In genomic region chr1:182426442-182427430, GRCh38 we compare ENCODE assay signal across 18 cellular contexts. TPM values are rescaled to one million over a fixed set of nuclear protein-coding genes. Genes with fewer than 3 reads are reported as not detected.
DNase-seq lines count a peak whose midpoint lies in the region; ATAC-seq and TF ChIP-seq lines count a peak whose summit lies in the region.
"Had no signal": no experiment of that assay in that cellular context is flagged by ENCODE, and none has a peak within 500 bp of the region (broad histone marks: within the 10 kb centered on the region; RNA-seq: fewer than 3 reads in every experiment).

No MANE protein-coding gene starts in this region.

- intact Hi-C loops in upper lobe of right lung (cut with DNase I) = no loop called here

- H3K9me3 ChIP-seq in upper lobe of right lung = no peaks in the 10 kb centered on the region
- H3K9me3 ChIP-seq: breast epithelium, esophagus squamous epithelium, transverse colon had no signal

- DNase-seq in stimulated activated naive CD8-positive, alpha-beta T cell treated with anti-CD3 and anti-CD28 coated beads, Interleukin-15, amount 100 ng/mL, for 72 hours = no peak
- no peak for DNase-seq in stimulated activated naive CD8-positive, alpha-beta T cell treated with anti-CD3 and anti-CD28 coated beads, Interleukin-15, Interleukin-2, amounts not matched to agents 100 U/mL and 50 U/mL, for 24 hours
- DNase-seq in cerebellar nuclear complex (lab: John Stamatoyannopoulos, UW) (no peak), NCI-H1048 (lab: John Stamatoyannopoulos, UW) (no peak), upper lobe of right lung (no peak)
- no peak for DNase-seq in central memory CD4-positive, alpha-beta T cell
- DNase-seq: activated T-cell treated with anti-CD3 and anti-CD28 coated beads, Interleukin-2, amount 50 U/mL, for 1 hour; DMS79; esophagus squamous epithelium; NCI-H1417; PC-9; T-helper 17 cell; transverse colon had no signal

- H3K36me3 ChIP-seq in upper lobe of right lung = no peaks in the 10 kb centered on the region
- H3K36me3 ChIP-seq: breast epithelium, esophagus squamous epithelium, transverse colon had no signal

- no peaks in the 10 kb centered on the region for H3K27me3 Mint-ChIP-seq in stimulated activated naive CD8-positive, alpha-beta T cell treated with anti-CD3 and anti-CD28 coated beads, Interleukin-15, amount 100 ng/mL, for 72 hours

- H3K4me3 ChIP-seq in upper lobe of right lung = no peak overlapping the region
- H3K4me3 ChIP-seq: breast epithelium, esophagus squamous epithelium, PC-9, transverse colon had no signal

- peaks cover 32% of the 10 kb centered on the region for H3K4me1 Mint-ChIP-seq in stimulated activated naive CD8-positive, alpha-beta T cell treated with anti-CD3 and anti-CD28 coated beads, Interleukin-15, amount 100 ng/mL, for 72 hours

- no peak for TF ChIP-seq CTCF in upper lobe of right lung (IDR thresholded peaks at IDR 0.05)

- no peak overlapping the region for H3K27ac ChIP-seq in upper lobe of right lung
- H3K27ac ChIP-seq: breast epithelium, esophagus squamous epithelium, PC-9, transverse colon had no signal

- H3K4me1 ChIP-seq in upper lobe of right lung = no peaks in the 10 kb centered on the region
- H3K4me1 ChIP-seq: breast epithelium, transverse colon had no signal

- H3K4me3 Mint-ChIP-seq in stimulated activated naive CD8-positive, alpha-beta T cell treated with anti-CD3 and anti-CD28 coated beads, Interleukin-15, amount 100 ng/mL, for 72 hours = no peak overlapping the region
- H3K4me3 Mint-ChIP-seq: T-helper 17 cell had no signal

- H3K27me3 ChIP-seq in upper lobe of right lung = no peaks in the 10 kb centered on the region
- H3K27me3 ChIP-seq: breast epithelium, transverse colon had no signal

- H3K27ac Mint-ChIP-seq in stimulated activated naive CD8-positive, alpha-beta T cell treated with anti-CD3 and anti-CD28 coated beads, Interleukin-15, amount 100 ng/mL, for 72 hours = peak overlapping the region; percentile 34
- H3K27ac Mint-ChIP-seq: T-helper 17 cell had no signal

- peak; percentile 34 for ATAC-seq in stimulated activated naive CD8-positive, alpha-beta T cell treated with anti-CD3 and anti-CD28 coated beads, Interleukin-15, amount 100 ng/mL, for 72 hours
- ATAC-seq in stimulated activated naive CD8-positive, alpha-beta T cell treated with anti-CD3 and anti-CD28 coated beads, Interleukin-15, Interleukin-2, amounts not matched to agents 100 U/mL and 50 U/mL, for 24 hours = no peak
- ATAC-seq in GM21786 (IDR thresholded peaks at IDR 0.05; ENCODE audit: unreplicated experiment) = peak; percentile 73
- peak; percentile 64 for ATAC-seq in HG03196 (IDR thresholded peaks at IDR 0.05; ENCODE audit: unreplicated experiment)
- ATAC-seq in upper lobe of right lung = no peak
- ATAC-seq: T-helper 17 cell had no signal

- no peaks in the 10 kb centered on the region for H3K9me3 Mint-ChIP-seq in stimulated activated naive CD8-positive, alpha-beta T cell treated with anti-CD3 and anti-CD28 coated beads, Interleukin-15, amount 100 ng/mL, for 72 hours

RNA-seq across cellular contexts. Expression of gene RGSL1, which starts 23.2 kb away (rescaled TPM):
- not detected for total RNA-seq in upper lobe of right lung
- total RNA-seq: A673, breast epithelium, PC-9, T-helper 17 cell, transverse colon had no signal

RNA-seq across cellular contexts. Expression of gene TEDDM1, which starts 26.3 kb away (rescaled TPM):
- total RNA-seq in upper lobe of right lung = not detected
- total RNA-seq: A673, breast epithelium, esophagus squamous epithelium, omental fat pad, PC-9, T-helper 17 cell, transverse colon had no signal

RNA-seq across cellular contexts. Expression of gene GLUL, which starts 35.1 kb away (rescaled TPM):
- total RNA-seq in upper lobe of right lung = 1,001 TPM

Comparison
In these comparisons a context has a peak if more than half of its experiments do, and no peak if none do; other contexts are left out.
1. ATAC-seq: peak in stimulated activated naive CD8-positive, alpha-beta T cell treated with anti-CD3 and anti-CD28 coated beads, Interleukin-15, amount 100 ng/mL, for 72 hours (single experiment), GM21786 (single experiment) and HG03196 (single experiment); none in stimulated activated naive CD8-positive, alpha-beta T cell treated with anti-CD3 and anti-CD28 coated beads, Interleukin-15, Interleukin-2, amounts not matched to agents 100 U/mL and 50 U/mL, for 24 hours (single experiment) and upper lobe of right lung (single experiment).